In the genomic region with DNA sequence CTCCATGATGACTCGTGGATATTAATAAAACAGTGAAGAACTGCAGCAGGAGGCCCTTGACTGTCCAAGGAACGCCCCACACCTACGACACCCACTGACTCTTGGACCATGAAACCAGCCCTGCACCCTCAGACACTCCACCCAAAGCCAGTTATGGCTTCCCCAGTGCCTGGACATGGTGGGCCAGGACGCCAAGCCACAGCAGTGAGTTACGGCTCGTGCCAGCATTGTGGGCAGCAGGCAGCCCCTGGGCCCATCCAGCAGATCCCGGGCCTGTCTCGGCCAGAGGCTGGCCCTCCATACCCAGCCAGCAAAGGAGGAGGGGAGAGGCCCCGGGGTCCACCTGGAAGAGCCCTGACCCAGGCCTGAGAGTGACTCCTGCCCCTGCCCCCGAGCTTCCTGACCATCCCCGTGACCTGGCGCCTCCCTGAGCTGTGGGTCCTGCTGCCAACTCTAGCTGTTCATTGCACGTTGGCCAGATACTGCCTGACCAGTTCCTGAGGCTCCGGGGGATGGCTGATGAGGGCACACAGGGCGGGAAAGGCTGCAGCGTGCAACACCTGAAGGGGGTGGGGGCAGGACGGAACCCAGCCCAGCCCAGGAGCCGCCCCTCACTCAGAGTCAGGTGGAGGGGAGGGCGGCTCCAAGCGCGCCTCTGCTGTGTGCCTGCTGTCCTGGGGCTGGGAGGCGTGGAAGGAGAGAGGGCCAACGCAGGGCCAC, we compare ENCODE assay signal across 1 cellular context.
TF ChIP-seq lines count a peak whose summit lies in the region.

No MANE protein-coding gene starts in this region.

TF ChIP-seq in WTC11, 78 proteins besides CTCF, POLR2A, EP300 and RAD21 (continued from another document):
- TF ChIP-seq, protein P1, sequence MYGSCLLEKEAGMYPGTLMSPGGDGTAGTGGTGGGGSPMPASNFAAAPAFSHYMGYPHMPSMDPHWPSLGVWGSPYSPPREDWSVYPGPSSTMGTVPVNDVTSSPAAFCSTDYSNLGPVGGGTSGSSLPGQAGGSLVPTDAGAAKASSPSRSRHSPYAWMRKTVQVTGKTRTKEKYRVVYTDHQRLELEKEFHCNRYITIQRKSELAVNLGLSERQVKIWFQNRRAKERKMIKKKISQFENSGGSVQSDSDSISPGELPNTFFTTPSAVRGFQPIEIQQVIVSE (CRISPR knock-in tag; IDR thresholded peaks at IDR 0.05; ENCODE audit: borderline replicate concordance) = no peak
- TF ChIP-seq JUN (CRISPR knock-in tag; IDR thresholded peaks at IDR 0.05) (no peak), KAT7 (CRISPR knock-in tag; IDR thresholded peaks at IDR 0.05; ENCODE audit: borderline replicate concordance) (no peak), MXD4 (CRISPR knock-in tag; IDR thresholded peaks at IDR 0.05; ENCODE audit: borderline replicate concordance) (no peak), GRHL2 (CRISPR knock-in tag; IDR thresholded peaks at IDR 0.05; ENCODE audit: insufficient replicate concordance, severe bottlenecking) (no peak), NR2C2 (CRISPR knock-in tag; IDR thresholded peaks at IDR 0.05) (no peak), ZNF423 (CRISPR knock-in tag; IDR thresholded peaks at IDR 0.05) (no peak), ZNF121 (CRISPR knock-in tag; IDR thresholded peaks at IDR 0.05) (peak; percentile 44; the same call in 1 of the 2 replicates), ETV6 (CRISPR knock-in tag; IDR thresholded peaks at IDR 0.05) (no peak), SMAD3 (CRISPR knock-in tag; IDR thresholded peaks at IDR 0.05; ENCODE audit: borderline replicate concordance) (peak; percentile 50; the same call in 1 of the 2 replicates)
- TF ChIP-seq, protein P2, sequence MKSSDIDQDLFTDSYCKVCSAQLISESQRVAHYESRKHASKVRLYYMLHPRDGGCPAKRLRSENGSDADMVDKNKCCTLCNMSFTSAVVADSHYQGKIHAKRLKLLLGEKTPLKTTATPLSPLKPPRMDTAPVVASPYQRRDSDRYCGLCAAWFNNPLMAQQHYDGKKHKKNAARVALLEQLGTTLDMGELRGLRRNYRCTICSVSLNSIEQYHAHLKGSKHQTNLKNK (CRISPR knock-in tag; IDR thresholded peaks at IDR 0.05) = no peak
- TF ChIP-seq, protein P3, sequence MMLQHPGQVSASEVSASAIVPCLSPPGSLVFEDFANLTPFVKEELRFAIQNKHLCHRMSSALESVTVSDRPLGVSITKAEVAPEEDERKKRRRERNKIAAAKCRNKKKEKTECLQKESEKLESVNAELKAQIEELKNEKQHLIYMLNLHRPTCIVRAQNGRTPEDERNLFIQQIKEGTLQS (CRISPR knock-in tag; conservative IDR thresholded peaks at IDR 0.05) = no peak
- TF ChIP-seq, protein P4, sequence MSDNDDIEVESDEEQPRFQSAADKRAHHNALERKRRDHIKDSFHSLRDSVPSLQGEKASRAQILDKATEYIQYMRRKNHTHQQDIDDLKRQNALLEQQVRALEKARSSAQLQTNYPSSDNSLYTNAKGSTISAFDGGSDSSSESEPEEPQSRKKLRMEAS (CRISPR knock-in tag; IDR thresholded peaks at IDR 0.05) = peak; percentile 98
- TF ChIP-seq, protein P5, sequence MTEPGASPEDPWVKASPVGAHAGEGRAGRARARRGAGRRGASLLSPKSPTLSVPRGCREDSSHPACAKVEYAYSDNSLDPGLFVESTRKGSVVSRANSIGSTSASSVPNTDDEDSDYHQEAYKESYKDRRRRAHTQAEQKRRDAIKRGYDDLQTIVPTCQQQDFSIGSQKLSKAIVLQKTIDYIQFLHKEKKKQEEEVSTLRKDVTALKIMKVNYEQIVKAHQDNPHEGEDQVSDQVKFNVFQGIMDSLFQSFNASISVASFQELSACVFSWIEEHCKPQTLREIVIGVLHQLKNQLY (CRISPR knock-in tag; IDR thresholded peaks at IDR 0.05) = no peak
- TF ChIP-seq, protein P6, sequence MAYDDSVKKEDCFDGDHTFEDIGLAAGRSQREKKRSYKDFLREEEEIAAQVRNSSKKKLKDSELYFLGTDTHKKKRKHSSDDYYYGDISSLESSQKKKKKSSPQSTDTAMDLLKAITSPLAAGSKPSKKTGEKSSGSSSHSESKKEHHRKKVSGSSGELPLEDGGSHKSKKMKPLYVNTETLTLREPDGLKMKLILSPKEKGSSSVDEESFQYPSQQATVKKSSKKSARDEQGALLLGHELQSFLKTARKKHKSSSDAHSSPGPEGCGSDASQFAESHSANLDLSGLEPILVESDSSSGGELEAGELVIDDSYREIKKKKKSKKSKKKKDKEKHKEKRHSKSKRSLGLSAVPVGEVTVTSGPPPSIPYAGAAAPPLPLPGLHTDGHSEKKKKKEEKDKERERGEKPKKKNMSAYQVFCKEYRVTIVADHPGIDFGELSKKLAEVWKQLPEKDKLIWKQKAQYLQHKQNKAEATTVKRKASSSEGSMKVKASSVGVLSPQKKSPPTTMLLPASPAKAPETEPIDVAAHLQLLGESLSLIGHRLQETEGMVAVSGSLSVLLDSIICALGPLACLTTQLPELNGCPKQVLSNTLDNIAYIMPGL (CRISPR knock-in tag; IDR thresholded peaks at IDR 0.05) = 0 out of 2 replicates have a peak, but pooled peaks have one; percentile 3
- TF ChIP-seq, protein P7, sequence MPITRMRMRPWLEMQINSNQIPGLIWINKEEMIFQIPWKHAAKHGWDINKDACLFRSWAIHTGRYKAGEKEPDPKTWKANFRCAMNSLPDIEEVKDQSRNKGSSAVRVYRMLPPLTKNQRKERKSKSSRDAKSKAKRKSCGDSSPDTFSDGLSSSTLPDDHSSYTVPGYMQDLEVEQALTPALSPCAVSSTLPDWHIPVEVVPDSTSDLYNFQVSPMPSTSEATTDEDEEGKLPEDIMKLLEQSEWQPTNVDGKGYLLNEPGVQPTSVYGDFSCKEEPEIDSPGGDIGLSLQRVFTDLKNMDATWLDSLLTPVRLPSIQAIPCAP (CRISPR knock-in tag; IDR thresholded peaks at IDR 0.05) = no peak
TF ChIP-seq in WTC11: peak in this region for 12.
